Comparison of ENCODE assay signal across 30 cellular contexts in genomic region chr13:39020853-39021462, GRCh38. TPM values are rescaled to one million over a fixed set of nuclear protein-coding genes. Genes with fewer than 3 reads are reported as not detected.
"Had no signal": no experiment of that assay in that cellular context is flagged by ENCODE, and none has a peak within 500 bp of the region (broad histone marks: within the 10 kb centered on the region; RNA-seq: fewer than 3 reads in every experiment).

No MANE protein-coding gene starts in this region.

- H3K27me3 Mint-ChIP-seq: activated naive CD8-positive, alpha-beta T cell treated with anti-CD3 and anti-CD28 coated beads, Interleukin-2, amount 50 U/mL, for 24 hours; dendritic cell treated with granulocyte-macrophage colony-stimulating factor and Interleukin-4, amounts not matched to agents 40 ng/mL and 50 ng/mL, for 4 days; memory B cell; naive thymus-derived CD4-positive, alpha-beta T cell had no signal

- H3K4me3 Mint-ChIP-seq: activated naive CD8-positive, alpha-beta T cell treated with anti-CD3 and anti-CD28 coated beads, Interleukin-2, amount 50 U/mL, for 24 hours; dendritic cell treated with granulocyte-macrophage colony-stimulating factor and Interleukin-4, amounts not matched to agents 40 ng/mL and 50 ng/mL, for 4 days; immature natural killer cell; memory B cell; naive thymus-derived CD4-positive, alpha-beta T cell; neural crest cell had no signal

- H3K9me3 ChIP-seq: esophagus muscularis mucosa, heart left ventricle, psoas muscle, sigmoid colon, tibial nerve had no signal

- H3K27me3 ChIP-seq: esophagus muscularis mucosa, foreskin keratinocyte, heart left ventricle, sigmoid colon, tibial nerve had no signal

- H3K4me3 ChIP-seq: esophagus muscularis mucosa, heart left ventricle, psoas muscle, sigmoid colon, smooth muscle cell, tibial nerve had no signal

- H3K27ac Mint-ChIP-seq: activated naive CD8-positive, alpha-beta T cell treated with anti-CD3 and anti-CD28 coated beads, Interleukin-2, amount 50 U/mL, for 24 hours; dendritic cell treated with granulocyte-macrophage colony-stimulating factor and Interleukin-4, amounts not matched to agents 40 ng/mL and 50 ng/mL, for 4 days; immature natural killer cell; memory B cell had no signal

- H2AFZ ChIP-seq: parathyroid adenoma had no signal

- H3K9me3 Mint-ChIP-seq: activated naive CD8-positive, alpha-beta T cell treated with anti-CD3 and anti-CD28 coated beads, Interleukin-2, amount 50 U/mL, for 24 hours; dendritic cell treated with granulocyte-macrophage colony-stimulating factor and Interleukin-4, amounts not matched to agents 40 ng/mL and 50 ng/mL, for 4 days; immature natural killer cell; memory B cell; naive thymus-derived CD4-positive, alpha-beta T cell; neural crest cell had no signal

- H3K4me1 Mint-ChIP-seq: memory B cell, neural crest cell had no signal

- ATAC-seq: activated naive CD8-positive, alpha-beta T cell treated with anti-CD3 and anti-CD28 coated beads, Interleukin-2, amount 50 U/mL, for 24 hours; foreskin keratinocyte; heart left ventricle; naive thymus-derived CD4-positive, alpha-beta T cell; psoas muscle had no signal

- H3K79me2 ChIP-seq: parathyroid adenoma had no signal

- H3K27ac ChIP-seq: esophagus muscularis mucosa, foreskin keratinocyte, heart left ventricle, parathyroid adenoma, psoas muscle, sigmoid colon, tibial nerve had no signal

- H3K4me1 ChIP-seq: esophagus muscularis mucosa, foreskin keratinocyte, heart left ventricle, parathyroid adenoma, sigmoid colon had no signal

- DNase-seq: activated CD4-positive, alpha-beta T cell treated with anti-CD3 and anti-CD28 coated beads, Interleukin-2, amount 50 U/mL, for 1 hour; activated CD8-positive, alpha-beta memory T cell treated with anti-CD3 and anti-CD28 coated beads for 24 hours; activated gamma-delta T cell; activated naive CD4-positive, alpha-beta T cell treated with anti-CD3 and anti-CD28 coated beads, Interleukin-2, amount 50 U/mL, for 16 hours; activated naive CD8-positive, alpha-beta T cell treated with anti-CD3 and anti-CD28 coated beads, Interleukin-2, amount 50 U/mL, for 24 hours; amygdala; caudate nucleus; foreskin keratinocyte; heart left ventricle; hypothalamus; immature natural killer cell; kidney; left colon; midbrain; naive thymus-derived CD4-positive, alpha-beta T cell; nucleus accumbens; psoas muscle; sigmoid colon; stimulated activated CD4-positive, alpha-beta T cell treated with anti-CD3 and anti-CD28 coated beads, Interleukin-1b, Interleukin-23, amount 100 ng/mL, for 48 hours; stimulated activated naive CD4-positive, alpha-beta T cell; T-helper 2 cell had no signal

- H3K4me2 ChIP-seq: smooth muscle cell had no signal

RNA-seq across cellular contexts. Expression of gene STOML3, which starts 30.3 kb away (rescaled TPM):
- total RNA-seq: esophagus muscularis mucosa; foreskin keratinocyte; heart left ventricle; kidney; lower leg skin; naive thymus-derived CD4-positive, alpha-beta T cell; neural crest cell; psoas muscle; sigmoid colon; smooth muscle cell; tibial nerve; urinary bladder had no signal
- polyA plus RNA-seq: foreskin keratinocyte; heart left ventricle; immature natural killer cell; naive thymus-derived CD4-positive, alpha-beta T cell; psoas muscle; smooth muscle cell; urinary bladder had no signal
